In the genomic region with DNA sequence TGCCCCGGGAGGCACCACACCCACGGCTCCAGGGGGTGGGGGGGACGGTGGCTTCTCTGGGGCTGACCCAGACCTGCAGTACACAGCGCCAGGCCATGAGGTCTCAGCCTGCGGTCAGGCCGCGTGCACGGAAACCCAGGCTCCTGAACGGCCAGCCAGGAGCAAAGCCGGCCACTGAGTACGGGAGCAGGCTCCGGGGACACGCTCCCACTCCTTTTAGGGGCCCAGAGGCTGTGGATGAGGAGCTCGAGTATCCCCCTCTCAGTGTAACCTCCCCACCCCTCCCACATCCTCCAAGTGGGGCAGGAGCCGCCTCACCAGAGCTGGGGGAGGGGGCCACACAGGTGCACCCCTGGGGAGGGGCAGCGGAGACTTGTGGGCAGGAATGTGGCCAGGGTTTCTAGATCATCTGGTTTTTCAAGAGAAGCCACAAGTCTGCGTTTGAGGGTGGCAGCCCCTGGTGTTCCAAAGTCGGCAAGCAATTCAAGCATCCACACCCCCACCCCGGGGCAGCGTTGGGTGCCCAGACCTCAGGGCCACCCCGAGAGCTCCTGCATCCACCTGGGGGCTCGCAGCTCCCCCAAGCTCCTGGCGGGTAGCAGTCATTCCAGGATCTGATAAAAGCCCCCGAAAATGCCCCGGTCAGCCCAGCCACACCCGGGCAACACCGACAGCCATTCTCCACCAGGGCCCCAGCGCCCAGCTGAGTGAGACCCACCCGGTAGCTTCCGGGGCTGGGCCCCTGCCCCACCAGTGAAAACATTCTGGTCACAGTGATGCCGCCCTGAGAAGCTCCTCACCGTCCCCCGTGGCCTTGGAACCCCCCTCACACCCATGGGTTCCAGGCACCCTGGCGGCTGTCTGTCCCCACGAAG, we compare ENCODE assay signal across 15 cellular contexts. TPM values are rescaled to one million over a fixed set of nuclear protein-coding genes. Genes with fewer than 3 reads are reported as not detected.
DNase-seq lines count a peak whose midpoint lies in the region; ATAC-seq and TF ChIP-seq lines count a peak whose summit lies in the region.
"Had no signal": no experiment of that assay in that cellular context is flagged by ENCODE, and none has a peak within 500 bp of the region (broad histone marks: within the 10 kb centered on the region; RNA-seq: fewer than 3 reads in every experiment).

No MANE protein-coding gene starts in this region.

- H2AFZ ChIP-seq in KMS-11 (ENCODE audit: low read depth) (no peak overlapping the region), MM.1S (ENCODE audit: low read length) (no peak overlapping the region)

- no peak for TF ChIP-seq CTCF in KMS-11 (conservative IDR thresholded peaks at IDR 0.05; ENCODE audit: low read depth, low read length)
- TF ChIP-seq CTCF in breast epithelium (IDR thresholded peaks at IDR 0.05), result peak in 1 of 3 donors; percentile 10
- TF ChIP-seq CTCF in lower lobe of right lung (IDR thresholded peaks at IDR 0.05), result no peak
- TF ChIP-seq CTCF in suprapubic skin (IDR thresholded peaks at IDR 0.05), result no peak
- TF ChIP-seq CTCF in endodermal cell (conservative IDR thresholded peaks at IDR 0.05), result no peak
- no peak for TF ChIP-seq CTCF in MM.1S (IDR thresholded peaks at IDR 0.05; ENCODE audit: low read length)

- no peaks in the 10 kb centered on the region for H3K9me3 ChIP-seq in breast epithelium
- no peaks in the 10 kb centered on the region for H3K9me3 ChIP-seq in lower lobe of right lung
- no peaks in the 10 kb centered on the region for H3K9me3 ChIP-seq in suprapubic skin
- no peaks in the 10 kb centered on the region for H3K9me3 ChIP-seq in endodermal cell (ENCODE audit: control insufficient read depth, low read length)
- no peaks in the 10 kb centered on the region for H3K9me3 ChIP-seq in MM.1S (replicated peaks; ENCODE audit: insufficient read depth, low read length)
- H3K9me3 ChIP-seq: Caco-2, mucosa of descending colon had no signal

- no peaks in the 10 kb centered on the region for H3K9me3 Mint-ChIP-seq in endodermal cell
- H3K9me3 Mint-ChIP-seq: stimulated activated effector memory CD8-positive, alpha-beta T cell treated with anti-CD3 and anti-CD28 coated beads, Interleukin-12 subunit alpha, Interleukin-12 subunit beta, amount 100 ng/mL, for 72 hours had no signal

- TF ChIP-seq POLR2A in breast epithelium (IDR thresholded peaks at IDR 0.05), result no peak
- TF ChIP-seq POLR2A in suprapubic skin (IDR thresholded peaks at IDR 0.05), result no peak

- peaks cover 5% of the 10 kb centered on the region for H3K36me3 Mint-ChIP-seq in endodermal cell (ENCODE audit: low read depth)

- no peak overlapping the region for H3K9ac ChIP-seq in KMS-11
- H3K9ac ChIP-seq in endodermal cell (ENCODE audit: extremely low read depth, low read length, poor library complexity, severe bottlenecking), result no peak overlapping the region
- H3K9ac ChIP-seq in MM.1S (ENCODE audit: low read length), result no peak overlapping the region

- no peak overlapping the region for H3K4me3 Mint-ChIP-seq in endodermal cell
- H3K4me3 Mint-ChIP-seq: stimulated activated effector memory CD8-positive, alpha-beta T cell treated with anti-CD3 and anti-CD28 coated beads, Interleukin-12 subunit alpha, Interleukin-12 subunit beta, amount 100 ng/mL, for 72 hours had no signal

- H3K27me3 ChIP-seq in KMS-11 (ENCODE audit: insufficient read depth, low read depth) (no peaks in the 10 kb centered on the region), breast epithelium (no peaks in the 10 kb centered on the region), lower lobe of right lung (ENCODE audit: low read depth) (no peaks in the 10 kb centered on the region), suprapubic skin (no peaks in the 10 kb centered on the region), endodermal cell (ENCODE audit: control insufficient read depth, insufficient read depth, low read length, poor library complexity, severe bottlenecking) (no peaks in the 10 kb centered on the region), MM.1S (replicated peaks; ENCODE audit: insufficient read depth, low read length) (no peaks in the 10 kb centered on the region)

- no peaks in the 10 kb centered on the region for H3F3A ChIP-seq in MM.1S (ENCODE audit: insufficient read depth, low read length)

- H3K27me3 Mint-ChIP-seq in endodermal cell (ENCODE audit: insufficient read depth), result no peaks in the 10 kb centered on the region

- peak in 1 of 2 donors; percentile 11 for ATAC-seq in lower lobe of right lung
- no peak for ATAC-seq in GM19023 (IDR thresholded peaks at IDR 0.05; ENCODE audit: unreplicated experiment)
- no peak for ATAC-seq in HG02885 (IDR thresholded peaks at IDR 0.05; ENCODE audit: poor library complexity, unreplicated experiment)
- ATAC-seq: mucosa of descending colon; stimulated activated effector memory CD8-positive, alpha-beta T cell treated with anti-CD3 and anti-CD28 coated beads, Interleukin-12 subunit alpha, Interleukin-12 subunit beta, amount 100 ng/mL, for 72 hours had no signal

- peaks cover 21% of the 10 kb centered on the region for H3K4me1 Mint-ChIP-seq in endodermal cell

- H3K4me2 ChIP-seq in KMS-11 (peak overlapping the region; percentile 33; the same call in 1 of the 2 replicates), MM.1S (ENCODE audit: low read depth, low read length) (no peak overlapping the region)

- no peak overlapping the region for H3K27ac Mint-ChIP-seq in endodermal cell
- H3K27ac Mint-ChIP-seq: stimulated activated effector memory CD8-positive, alpha-beta T cell treated with anti-CD3 and anti-CD28 coated beads, Interleukin-12 subunit alpha, Interleukin-12 subunit beta, amount 100 ng/mL, for 72 hours had no signal

- H3K79me2 ChIP-seq in KMS-11 (ENCODE audit: insufficient read depth, low read depth) (peaks cover 39% of the 10 kb centered on the region), MM.1S (ENCODE audit: low read length) (peaks cover 89% of the 10 kb centered on the region)

- H3K27ac ChIP-seq in KMS-11, result no peak overlapping the region
- peak overlapping the region; percentile 87 to 99 for H3K27ac ChIP-seq in breast epithelium
- peak overlapping the region; percentile 76 for H3K27ac ChIP-seq in lower lobe of right lung
- peak overlapping the region; percentile 98 for H3K27ac ChIP-seq in suprapubic skin
- no peak overlapping the region for H3K27ac ChIP-seq in endodermal cell (ENCODE audit: low read depth, low read length)
- H3K27ac ChIP-seq in MM.1S (ENCODE audit: low read length), result no peak overlapping the region

- intact Hi-C loops in breast epithelium (cut with DNase I; ENCODE audit: low total_unique reads), result no loop called here
- intact Hi-C loops in lower lobe of right lung (cut with DNase I), result no loop called here

- no peak overlapping the region for H3K4me3 ChIP-seq in KMS-11 (IDR thresholded peaks at IDR 0.05; ENCODE audit: insufficient read depth, low read depth, low read length)
- H3K4me3 ChIP-seq in breast epithelium, result peak overlapping the region; percentile 25 to 91 (median 46)
- peak overlapping the region; percentile 46 for H3K4me3 ChIP-seq in lower lobe of right lung
- H3K4me3 ChIP-seq in suprapubic skin, result peak overlapping the region; percentile 39
- H3K4me3 ChIP-seq in endodermal cell (ENCODE audit: low read length), result no peak overlapping the region
- H3K4me3 ChIP-seq in MM.1S (ENCODE audit: low read length), result no peak overlapping the region
- H3K4me3 ChIP-seq: mucosa of descending colon had no signal

- H3K36me3 ChIP-seq in KMS-11 (ENCODE audit: insufficient read depth) (no peaks in the 10 kb centered on the region), breast epithelium (no peaks in the 10 kb centered on the region), lower lobe of right lung (peaks cover 7% of the 10 kb centered on the region), suprapubic skin (peaks cover 13% of the 10 kb centered on the region), endodermal cell (ENCODE audit: control insufficient read depth, insufficient read depth, low read length) (no peaks in the 10 kb centered on the region), MM.1S (replicated peaks; ENCODE audit: insufficient read depth, low read length) (no peaks in the 10 kb centered on the region)

- no peak for DNase-seq in breast epithelium (ENCODE audit: low spot score in 2 of 2)
- peak; percentile 54 for DNase-seq in lower lobe of right lung
- DNase-seq in suprapubic skin (ENCODE audit: low spot score in 2 of 2), result peak; percentile 70 to 78
- DNase-seq in endodermal cell, result no peak
- no peak for DNase-seq in MM.1S
- DNase-seq: activated CD4-positive, CD25-positive, alpha-beta regulatory T cell; Caco-2; glutamatergic neuron; NCI-H2171 treated with DMSO at 0.1 percent for 48 hours; SHP77 had no signal

- 79% methylated on average over 19 of the region's 35 CpGs for WGBS in suprapubic skin
- WGBS in endodermal cell (ENCODE audit: insufficient coverage in 1 of 2, insufficient read length in 1 of 2), 2 experiments, result 95% methylated on average over 14 to 35 of the region's 35 CpGs

- no peak for TF ChIP-seq EP300 in suprapubic skin (IDR thresholded peaks at IDR 0.05)

- H4K20me1 ChIP-seq in KMS-11 (ENCODE audit: insufficient read depth) (no peaks in the 10 kb centered on the region), MM.1S (ENCODE audit: insufficient read depth, low read length) (no peaks in the 10 kb centered on the region)

- H3K4me1 ChIP-seq in KMS-11 (ENCODE audit: low read depth, poor library complexity, severe bottlenecking) (peaks cover 21% of the 10 kb centered on the region), breast epithelium (peaks cover 38 to 54% of the 10 kb centered on the region in 2 donors), lower lobe of right lung (peaks cover 77% of the 10 kb centered on the region), suprapubic skin (peaks cover 86% of the 10 kb centered on the region), endodermal cell (ENCODE audit: control insufficient read depth, insufficient read depth, low read length) (peaks cover 5% of the 10 kb centered on the region), MM.1S (ENCODE audit: low read length) (no peaks in the 10 kb centered on the region)

- no peaks in the 10 kb centered on the region for H3K9me2 ChIP-seq in MM.1S (replicated peaks; ENCODE audit: insufficient read depth, low read length)

RNA-seq across cellular contexts. Expression of gene SBNO2, which starts 6.1 kb away (rescaled TPM):
- total RNA-seq in breast epithelium (10 to 100 TPM; 15.4 to 63.3 (median 43.9) TPM), lower lobe of right lung (91.6 TPM), suprapubic skin (10 to 100 TPM; 36.7 to 58.9 (median 45.5) TPM), endodermal cell (10 to 100 TPM; 43.3 to 50.4 TPM)
- 17.7 TPM for polyA plus RNA-seq in endodermal cell (2013, experiment 1 of 2)
- polyA plus RNA-seq in endodermal cell (2013, experiment 2 of 2), result 17.6 TPM

RNA-seq across cellular contexts. Expression of gene STK11, which starts 37.7 kb away (rescaled TPM):
- total RNA-seq in breast epithelium (10 to 100 TPM; 32.8 to 55.0 (median 52.1) TPM), lower lobe of right lung (50.5 TPM), suprapubic skin (10 to 100 TPM; 62.5 to 76.9 (median 66.4) TPM), endodermal cell (10 to 100 TPM; 78.8 to 81.4 TPM)
- 44.7 TPM for polyA plus RNA-seq in endodermal cell (2013, experiment 1 of 2)
- 46.8 TPM for polyA plus RNA-seq in endodermal cell (2013, experiment 2 of 2)

Comparison
In these comparisons a context has a peak if more than half of its experiments do, and no peak if none do; other contexts are left out.
1. H3K27ac ChIP-seq: peak in breast epithelium (2 of 2), lower lobe of right lung (single experiment) and suprapubic skin (single experiment); none in KMS-11 (single experiment), endodermal cell (single experiment) and MM.1S (single experiment).
2. H3K4me3 ChIP-seq: peak in breast epithelium (3 of 3), lower lobe of right lung (single experiment) and suprapubic skin (single experiment); none in KMS-11 (single experiment), endodermal cell (single experiment) and MM.1S (single experiment).
3. DNase-seq: peak in lower lobe of right lung (single experiment) and suprapubic skin (2 of 2); none in breast epithelium (0 of 2), endodermal cell (single experiment) and MM.1S (single experiment).